In the genomic region with DNA sequence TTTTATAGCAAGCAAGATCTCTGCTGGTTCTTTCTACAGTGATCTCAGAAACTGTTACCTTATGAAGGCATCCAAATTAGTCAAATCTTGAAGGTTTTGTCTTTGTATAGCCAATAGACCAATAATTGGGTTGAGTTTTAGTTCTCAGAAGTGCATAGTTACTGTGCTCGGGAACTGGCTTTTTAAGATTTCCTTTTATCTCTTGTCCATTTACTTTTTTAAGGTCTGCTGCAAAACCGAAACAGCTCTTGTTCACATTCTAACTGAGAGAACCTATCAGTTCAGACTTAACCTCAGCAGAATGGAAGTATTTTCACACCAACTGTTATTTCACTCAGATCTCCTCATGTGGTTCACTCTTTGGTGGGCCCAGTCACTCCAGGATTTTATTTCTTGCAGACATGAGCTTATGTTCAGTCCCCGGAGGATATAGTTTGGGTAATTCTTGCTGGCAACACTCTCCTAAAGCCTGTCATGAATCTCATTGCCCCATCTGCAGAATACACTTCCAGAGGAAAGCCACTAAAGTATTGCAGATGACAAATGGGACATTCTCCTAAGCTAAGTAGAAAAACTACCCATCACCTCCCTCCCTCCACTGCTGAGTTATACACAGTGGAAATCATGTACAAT, we compare ENCODE assay signal across 14 cellular contexts. TPM values are rescaled to one million over a fixed set of nuclear protein-coding genes. Genes with fewer than 3 reads are reported as not detected.
DNase-seq lines count a peak whose midpoint lies in the region; ATAC-seq and TF ChIP-seq lines count a peak whose summit lies in the region.
"Had no signal": no experiment of that assay in that cellular context is flagged by ENCODE, and none has a peak within 500 bp of the region (broad histone marks: within the 10 kb centered on the region; RNA-seq: fewer than 3 reads in every experiment).

No MANE protein-coding gene starts in this region.

- no peak for TF ChIP-seq CTCF in GM12865 (IDR thresholded peaks at IDR 0.05; ENCODE audit: insufficient read depth, low read depth, low read length, missing control alignments)
- TF ChIP-seq CTCF in brain microvascular endothelial cell (IDR thresholded peaks at IDR 0.05; ENCODE audit: low read depth, low read length, missing control alignments): no peak
- TF ChIP-seq CTCF in smooth muscle cell (IDR thresholded peaks at IDR 0.05; ENCODE audit: borderline replicate concordance, insufficient read depth, poor library complexity, severe bottlenecking): no peak
- no peak for TF ChIP-seq CTCF in Peyer's patch (IDR thresholded peaks at IDR 0.05)

- H3F3A ChIP-seq in smooth muscle cell (ENCODE audit: low read depth): no peaks in the 10 kb centered on the region

- TF ChIP-seq POLR2A in Peyer's patch (IDR thresholded peaks at IDR 0.05): no peak

- no peaks in the 10 kb centered on the region for H4K20me1 ChIP-seq in smooth muscle cell (ENCODE audit: low read depth)

- peak; percentile 59 for ATAC-seq in GM19438 (IDR thresholded peaks at IDR 0.05; ENCODE audit: low read depth, unreplicated experiment)
- ATAC-seq in HG02759 (IDR thresholded peaks at IDR 0.05; ENCODE audit: unreplicated experiment): peak; percentile 55
- ATAC-seq in HG03521 (IDR thresholded peaks at IDR 0.05; ENCODE audit: unreplicated experiment): peak; percentile 50

- CTCF ChIA-PET in activated naive CD4-positive, alpha-beta T cell treated with anti-CD3 and anti-CD28 coated beads, Interleukin-2, amount 10 ng/mL, durations not matched to agents 7 days and 5 days (lab: Charles Lee): no interaction called here

- H3K36me3 ChIP-seq in brain microvascular endothelial cell (replicated peaks) (no peaks in the 10 kb centered on the region), smooth muscle cell (ENCODE audit: low read depth) (no peaks in the 10 kb centered on the region), Peyer's patch (no peaks in the 10 kb centered on the region)

- H2AFZ ChIP-seq in smooth muscle cell (ENCODE audit: low read depth): no peak overlapping the region
- H2AFZ ChIP-seq: PC-9 had no signal

- H3K4me2 ChIP-seq in smooth muscle cell: no peak overlapping the region
- H3K4me2 ChIP-seq: PC-9 had no signal

- DNase-seq in GM12865 (ENCODE audit: low read depth) (peak; percentile 87), brain microvascular endothelial cell (no peak), smooth muscle cell (lab: John Stamatoyannopoulos, UW; ENCODE audit: unreplicated experiment) (no peak), Peyer's patch (no peak)
- DNase-seq in activated naive CD4-positive, alpha-beta T cell treated with anti-CD3 and anti-CD28 coated beads, Interleukin-2, amount 10 ng/mL, durations not matched to agents 7 days and 5 days: no peak
- DNase-seq: activated CD4-positive, alpha-beta T cell treated with anti-CD3 and anti-CD28 coated beads, Interleukin-2, amount 50 U/mL, for 4 hours; activated gamma-delta T cell treated with Interleukin-2 at 50 U/mL for 16 hours; PC-9 had no signal

- no peaks in the 10 kb centered on the region for H3K79me2 ChIP-seq in smooth muscle cell (ENCODE audit: low read depth)

- H3K27me3 ChIP-seq in brain microvascular endothelial cell (replicated peaks) (no peaks in the 10 kb centered on the region), smooth muscle cell (ENCODE audit: low read depth) (no peaks in the 10 kb centered on the region), Peyer's patch (no peaks in the 10 kb centered on the region)

- H3K27ac ChIP-seq in brain microvascular endothelial cell: no peak overlapping the region
- no peak overlapping the region for H3K27ac ChIP-seq in smooth muscle cell (ENCODE audit: low read depth)
- H3K27ac ChIP-seq in Peyer's patch: no peak overlapping the region
- H3K27ac ChIP-seq: PC-9 had no signal

- no peaks in the 10 kb centered on the region for H3K9me3 Mint-ChIP-seq in activated naive CD4-positive, alpha-beta T cell treated with anti-CD3 and anti-CD28 coated beads, Interleukin-2, amount 10 ng/mL, durations not matched to agents 7 days and 5 days
- H3K9me3 Mint-ChIP-seq: central memory CD8-positive, alpha-beta T cell; memory B cell; T-helper 1 cell treated with Interleukin-12 subunit alpha and Interleukin-12 subunit beta and Interleukin-4 antibody, amounts not matched to agents 30 μg/mL and 1 μg/mL, for 36 hours had no signal

- H3K4me1 Mint-ChIP-seq in activated naive CD4-positive, alpha-beta T cell treated with anti-CD3 and anti-CD28 coated beads, Interleukin-2, amount 10 ng/mL, durations not matched to agents 7 days and 5 days: no peaks in the 10 kb centered on the region
- H3K4me1 Mint-ChIP-seq: central memory CD8-positive, alpha-beta T cell; memory B cell had no signal

- no peak overlapping the region for H3K9ac ChIP-seq in smooth muscle cell (ENCODE audit: low read depth)

- WGBS in smooth muscle cell (ENCODE audit: low lambda C conversion rate): 81% methylated on average over 3 of the region's 3 CpGs

- in situ Hi-C loops in brain microvascular endothelial cell (cut with HindIII; ENCODE audit: low pct_ligation_motif_present, low sequenced_read_pairs): no loop called here

- H3K9me3 ChIP-seq in smooth muscle cell (replicated peaks; ENCODE audit: low read depth): no peaks in the 10 kb centered on the region
- H3K9me3 ChIP-seq in Peyer's patch: no peaks in the 10 kb centered on the region

- H3K4me1 ChIP-seq in smooth muscle cell (ENCODE audit: low read depth) (no peaks in the 10 kb centered on the region), Peyer's patch (no peaks in the 10 kb centered on the region)

- H3K27me3 Mint-ChIP-seq in activated naive CD4-positive, alpha-beta T cell treated with anti-CD3 and anti-CD28 coated beads, Interleukin-2, amount 10 ng/mL, durations not matched to agents 7 days and 5 days: no peaks in the 10 kb centered on the region
- H3K27me3 Mint-ChIP-seq: central memory CD8-positive, alpha-beta T cell; memory B cell had no signal

- H3K36me3 Mint-ChIP-seq in activated naive CD4-positive, alpha-beta T cell treated with anti-CD3 and anti-CD28 coated beads, Interleukin-2, amount 10 ng/mL, durations not matched to agents 7 days and 5 days: no peaks in the 10 kb centered on the region
- H3K36me3 Mint-ChIP-seq: memory B cell had no signal

- H3K4me3 ChIP-seq in GM12865 (ENCODE audit: low read depth, low read length) (peak overlapping the region; percentile 29), brain microvascular endothelial cell (ENCODE audit: low read depth, low read length) (no peak overlapping the region), smooth muscle cell (no peak overlapping the region), Peyer's patch (no peak overlapping the region)
- H3K4me3 ChIP-seq: PC-9 had no signal

- H3K27ac Mint-ChIP-seq in activated naive CD4-positive, alpha-beta T cell treated with anti-CD3 and anti-CD28 coated beads, Interleukin-2, amount 10 ng/mL, durations not matched to agents 7 days and 5 days: no peak overlapping the region
- H3K27ac Mint-ChIP-seq: memory B cell; T-helper 1 cell treated with Interleukin-12 subunit alpha and Interleukin-12 subunit beta and Interleukin-4 antibody, amounts not matched to agents 30 μg/mL and 1 μg/mL, for 36 hours had no signal

- no peak overlapping the region for H3K4me3 Mint-ChIP-seq in activated naive CD4-positive, alpha-beta T cell treated with anti-CD3 and anti-CD28 coated beads, Interleukin-2, amount 10 ng/mL, durations not matched to agents 7 days and 5 days
- H3K4me3 Mint-ChIP-seq: central memory CD8-positive, alpha-beta T cell; memory B cell; T-helper 1 cell treated with Interleukin-12 subunit alpha and Interleukin-12 subunit beta and Interleukin-4 antibody, amounts not matched to agents 30 μg/mL and 1 μg/mL, for 36 hours had no signal

RNA-seq across cellular contexts. Expression of a gene that starts 55.6 kb away (rescaled TPM):
- total RNA-seq in smooth muscle cell (34.9 and 52.6 TPM in 2 replicates), Peyer's patch (10 to 100 TPM in 2 of 4 donors, 1 to 10 TPM in 2; 6.8 to 14.5 (median 10.7) TPM)
- 26.1 and 52.2 TPM in 2 replicates for polyA plus RNA-seq in smooth muscle cell
